ENCODE assay signal across 17 cellular contexts in the genomic region with DNA sequence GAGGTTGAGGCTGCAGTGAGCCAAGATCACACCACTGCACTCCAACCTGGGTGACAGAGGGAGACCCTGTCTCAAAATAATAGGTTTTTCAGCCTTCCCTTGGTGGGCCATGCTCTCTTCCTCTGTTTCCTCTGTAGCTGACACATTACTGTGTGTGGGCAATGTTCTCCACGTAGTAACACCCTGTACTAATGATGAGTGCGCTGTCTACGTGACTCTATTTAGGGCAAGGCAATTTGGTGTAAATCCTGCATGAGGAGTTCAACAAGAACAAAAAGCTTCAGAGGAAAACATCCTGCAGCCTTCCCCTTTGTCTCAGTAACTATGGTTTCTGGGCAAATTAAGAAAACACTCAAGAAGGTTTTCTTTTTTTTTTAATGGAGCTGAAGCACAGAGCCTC. TPM values are rescaled to one million over a fixed set of nuclear protein-coding genes. Genes with fewer than 3 reads are reported as not detected.
A peak's percentile ranks its signal among the peaks of the same experiment; 100 is the strongest.
DNase-seq lines count a peak whose midpoint lies in the region; ATAC-seq and TF ChIP-seq lines count a peak whose summit lies in the region.
"Had no signal": no experiment of that assay in that cellular context is flagged by ENCODE, and none has a peak within 500 bp of the region (broad histone marks: within the 10 kb centered on the region; RNA-seq: fewer than 3 reads in every experiment).

No MANE protein-coding gene starts in this region.

- H3K4me3 Mint-ChIP-seq in endodermal cell, result no peak overlapping the region
- no peak overlapping the region for H3K4me3 Mint-ChIP-seq in activated T-helper 2 cell treated with anti-CD3 and anti-CD28 coated beads, Interferon-gamma antibody, Interleukin-2, Interleukin-4, amounts not matched to agents 10 μg/mL and 5 μg/mL and 100 μg/mL, durations not matched to agents 14 hours and 24 hours and 36 hours (ENCODE audit: low read depth)
- H3K4me3 Mint-ChIP-seq: CD8-positive, alpha-beta T cell; GM23338 had no signal

- H3K4me1 Mint-ChIP-seq in endodermal cell, result peaks cover 21% of the 10 kb centered on the region
- no peaks in the 10 kb centered on the region for H3K4me1 Mint-ChIP-seq in activated T-helper 2 cell treated with anti-CD3 and anti-CD28 coated beads, Interferon-gamma antibody, Interleukin-2, Interleukin-4, amounts not matched to agents 10 μg/mL and 5 μg/mL and 100 μg/mL, durations not matched to agents 14 hours and 24 hours and 36 hours (ENCODE audit: low read depth)
- H3K4me1 Mint-ChIP-seq: CD14-positive monocyte had no signal

- no peak for TF ChIP-seq CTCF in endodermal cell (conservative IDR thresholded peaks at IDR 0.05)

- no peaks in the 10 kb centered on the region for H3K9me3 Mint-ChIP-seq in endodermal cell
- H3K9me3 Mint-ChIP-seq in activated T-helper 2 cell treated with anti-CD3 and anti-CD28 coated beads, Interferon-gamma antibody, Interleukin-2, Interleukin-4, amounts not matched to agents 10 μg/mL and 5 μg/mL and 100 μg/mL, durations not matched to agents 14 hours and 24 hours and 36 hours, result no peaks in the 10 kb centered on the region

- H3K27ac Mint-ChIP-seq in endodermal cell, result no peak overlapping the region
- H3K27ac Mint-ChIP-seq in activated T-helper 2 cell treated with anti-CD3 and anti-CD28 coated beads, Interferon-gamma antibody, Interleukin-2, Interleukin-4, amounts not matched to agents 10 μg/mL and 5 μg/mL and 100 μg/mL, durations not matched to agents 14 hours and 24 hours and 36 hours, result no peak overlapping the region
- H3K27ac Mint-ChIP-seq: CD14-positive monocyte; CD8-positive, alpha-beta T cell; GM23338 had no signal

- H3K27me3 ChIP-seq in endodermal cell (ENCODE audit: control insufficient read depth, insufficient read depth, low read length, poor library complexity, severe bottlenecking), result peaks cover 11% of the 10 kb centered on the region

- DNase-seq in Ammon's horn (ENCODE audit: low spot score) (peak; percentile 68), G401 (ENCODE audit: low spot score) (peak; percentile 4), NCI-H748 treated with DMSO at 0.1 percent for 48 hours (lab: John Stamatoyannopoulos, UW) (peak; percentile 15), endodermal cell (peak; percentile 19), HEK293T (ENCODE audit: extremely low spot score) (no peak), NCI-H524 treated with DMSO at 0.1 percent for 48 hours (lab: John Stamatoyannopoulos, UW) (no peak)
- DNase-seq in activated T-helper 2 cell treated with anti-CD3 and anti-CD28 coated beads, Interferon-gamma antibody, Interleukin-2, Interleukin-4, amounts not matched to agents 10 μg/mL and 5 μg/mL and 100 μg/mL, durations not matched to agents 14 hours and 24 hours and 36 hours (ENCODE audit: low spot score), result no peak
- DNase-seq: CD8-positive, alpha-beta T cell; COR-L47 had no signal

- H3K9ac ChIP-seq in endodermal cell (ENCODE audit: extremely low read depth, low read length, poor library complexity, severe bottlenecking), result no peak overlapping the region

- 89% methylated on average over 3 of the region's 3 CpGs for WGBS in endodermal cell (ENCODE audit: insufficient coverage in 1 of 2, insufficient read length in 1 of 2), 2 experiments

- in situ Hi-C loops in G401 (cut with HindIII; ENCODE audit: low sequenced_read_pairs), result no loop called here

- POLR2A ChIA-PET in HEK293T (lab: Yijun Ruan, JAX), result no interaction called here

- peaks cover 4% of the 10 kb centered on the region for H3K27me3 Mint-ChIP-seq in endodermal cell (ENCODE audit: insufficient read depth)
- H3K27me3 Mint-ChIP-seq in activated T-helper 2 cell treated with anti-CD3 and anti-CD28 coated beads, Interferon-gamma antibody, Interleukin-2, Interleukin-4, amounts not matched to agents 10 μg/mL and 5 μg/mL and 100 μg/mL, durations not matched to agents 14 hours and 24 hours and 36 hours (ENCODE audit: low read depth), result peaks cover 41% of the 10 kb centered on the region

- no peaks in the 10 kb centered on the region for H3K9me3 ChIP-seq in endodermal cell (ENCODE audit: control insufficient read depth, low read length)
- H3K9me3 ChIP-seq: A549 had no signal

- no peak overlapping the region for H3K4me3 ChIP-seq in endodermal cell (ENCODE audit: low read length)
- H3K4me3 ChIP-seq: A549, GM23338 had no signal

- no peak for ATAC-seq in GM18861 (IDR thresholded peaks at IDR 0.05; ENCODE audit: unreplicated experiment)
- ATAC-seq: CD8-positive, alpha-beta T cell had no signal

- H3K36me3 Mint-ChIP-seq in endodermal cell (ENCODE audit: low read depth), result no peaks in the 10 kb centered on the region
- no peaks in the 10 kb centered on the region for H3K36me3 Mint-ChIP-seq in activated T-helper 2 cell treated with anti-CD3 and anti-CD28 coated beads, Interferon-gamma antibody, Interleukin-2, Interleukin-4, amounts not matched to agents 10 μg/mL and 5 μg/mL and 100 μg/mL, durations not matched to agents 14 hours and 24 hours and 36 hours (ENCODE audit: low read depth)
- H3K36me3 Mint-ChIP-seq: CD8-positive, alpha-beta T cell had no signal

- CTCF ChIA-PET in HEK293T (lab: Yijun Ruan, JAX), result interaction anchor here (0.6 kb wide), 1 partner anchor 13 kb away, joined by 3 read pairs; no protein-coding TSS in a partner anchor

- intact Hi-C loops in activated T-helper 2 cell treated with anti-CD3 and anti-CD28 coated beads, Interferon-gamma antibody, Interleukin-2, Interleukin-4, amounts not matched to agents 10 μg/mL and 5 μg/mL and 100 μg/mL, durations not matched to agents 14 hours and 24 hours and 36 hours (cut with micrococcal nuclease), result loop anchor here (10.0 kb wide), 1 partner anchor 230 kb away; no protein-coding TSS in a partner anchor

- H3K36me3 ChIP-seq in endodermal cell (ENCODE audit: control insufficient read depth, insufficient read depth, low read length), result no peaks in the 10 kb centered on the region

- H3K27ac ChIP-seq in endodermal cell (ENCODE audit: low read depth, low read length), result no peak overlapping the region
- H3K27ac ChIP-seq: A549 had no signal

- H3K4me1 ChIP-seq in endodermal cell (ENCODE audit: control insufficient read depth, insufficient read depth, low read length), result peaks cover 11% of the 10 kb centered on the region
- H3K4me1 ChIP-seq: A549 had no signal

TF ChIP-seq in HEK293T, 16 proteins besides CTCF, POLR2A, EP300 and RAD21:
- TF ChIP-seq ZNF384 (IDR thresholded peaks at IDR 0.05) (no peak), FOXA1 (IDR thresholded peaks at IDR 0.05) (no peak), L3MBTL2 (conservative IDR thresholded peaks at IDR 0.05) (no peak), SP1 (IDR thresholded peaks at IDR 0.05) (no peak), LEF1 (IDR thresholded peaks at IDR 0.05; ENCODE audit: borderline replicate concordance) (no peak), TARDBP (IDR thresholded peaks at IDR 0.05) (no peak), NFRKB (IDR thresholded peaks at IDR 0.05) (no peak), BHLHE40 (IDR thresholded peaks at IDR 0.05; ENCODE audit: borderline replicate concordance) (no peak)

RNA-seq across cellular contexts. Expression of a gene that starts 24.4 kb away (rescaled TPM):
- total RNA-seq in G401 (2014; rRNA removed; shearing (Covaris generic)), result not detected in 2 replicates
- 10 to 100 TPM; 10.4 to 11.2 TPM for total RNA-seq in endodermal cell
- polyA plus RNA-seq in endodermal cell (2013, experiment 1 of 2), result 2.0 TPM
- polyA plus RNA-seq in endodermal cell (2013, experiment 2 of 2), result 3.6 TPM
- total RNA-seq in activated T-helper 2 cell treated with anti-CD3 and anti-CD28 coated beads, Interferon-gamma antibody, Interleukin-2, Interleukin-4, amounts not matched to agents 10 μg/mL and 5 μg/mL and 100 μg/mL, durations not matched to agents 14 hours and 24 hours and 36 hours, result 11.3 and 12.3 TPM in 2 replicates
- total RNA-seq: HT-29, IMR-90 had no signal
- polyA plus RNA-seq: A549, AG04450, BJ, IMR-90 had no signal

RNA-seq across cellular contexts. Expression of a gene that starts 44.9 kb away (rescaled TPM):
- 8.2 and 9.3 TPM in 2 replicates for total RNA-seq in G401 (2014; rRNA removed; shearing (Covaris generic))
- total RNA-seq in endodermal cell, result 10 to 100 TPM; 25.3 to 26.1 TPM
- polyA plus RNA-seq in endodermal cell (2013, experiment 1 of 2), result 23.8 TPM
- 24.1 TPM for polyA plus RNA-seq in endodermal cell (2013, experiment 2 of 2)
- total RNA-seq in activated T-helper 2 cell treated with anti-CD3 and anti-CD28 coated beads, Interferon-gamma antibody, Interleukin-2, Interleukin-4, amounts not matched to agents 10 μg/mL and 5 μg/mL and 100 μg/mL, durations not matched to agents 14 hours and 24 hours and 36 hours, result 4.4 and 5.9 TPM in 2 replicates

Comparison
In these comparisons a context has a peak if more than half of its experiments do, and no peak if none do; other contexts are left out.
1. DNase-seq: peak in Ammon's horn (single experiment), G401 (single experiment), NCI-H748 treated with DMSO at 0.1 percent for 48 hours (single experiment) and endodermal cell (single experiment); none in HEK293T (single experiment), NCI-H524 treated with DMSO at 0.1 percent for 48 hours (single experiment) and activated T-helper 2 cell treated with anti-CD3 and anti-CD28 coated beads, Interferon-gamma antibody, Interleukin-2, Interleukin-4, amounts not matched to agents 10 μg/mL and 5 μg/mL and 100 μg/mL, durations not matched to agents 14 hours and 24 hours and 36 hours (single experiment).
2. RNA of a gene that starts 24.4 kb away (total RNA-seq): 11.3 to 12.3 TPM in activated T-helper 2 cell treated with anti-CD3 and anti-CD28 coated beads, Interferon-gamma antibody, Interleukin-2, Interleukin-4, amounts not matched to agents 10 μg/mL and 5 μg/mL and 100 μg/mL, durations not matched to agents 14 hours and 24 hours and 36 hours and 10.4 to 11.2 TPM in endodermal cell; not detected in G401; every median in the first group is over 10 times any median in the second.